ENCODE assay signal across 1 cellular context in the genomic region with DNA sequence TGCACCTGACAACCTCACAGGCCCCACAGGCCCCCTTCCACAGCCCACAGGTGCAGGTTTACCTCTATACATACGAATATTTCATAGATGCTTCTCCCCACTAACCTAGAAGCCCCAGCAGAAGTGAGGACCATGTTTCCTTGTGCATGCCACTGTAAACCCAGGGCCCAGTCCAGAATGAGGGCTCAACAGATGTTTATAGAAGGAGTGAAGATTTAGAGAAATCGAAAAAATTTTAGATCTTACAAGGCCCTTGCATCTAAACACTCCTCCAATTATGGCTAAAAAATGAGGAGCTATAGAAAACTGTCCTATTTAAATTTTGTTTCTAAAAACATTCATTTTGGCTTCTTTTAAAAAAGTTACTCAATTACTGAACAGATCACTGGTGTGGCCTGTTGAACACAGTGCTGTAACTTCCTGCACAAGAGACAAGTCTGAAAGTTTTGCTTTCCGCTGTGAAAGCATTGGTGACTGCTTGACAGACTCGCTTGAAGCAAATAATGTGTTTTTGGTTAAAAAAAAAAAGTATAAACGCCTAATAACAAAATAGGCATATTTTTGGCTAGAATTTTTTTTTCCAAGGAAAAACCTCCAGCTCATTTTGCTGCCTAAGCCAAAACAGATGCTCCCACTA.
TF ChIP-seq lines count a peak whose summit lies in the region.

No MANE protein-coding gene starts in this region.

TF ChIP-seq in GM12878, 131 proteins besides CTCF, POLR2A, EP300 and RAD21:
- TF ChIP-seq, protein P1, sequence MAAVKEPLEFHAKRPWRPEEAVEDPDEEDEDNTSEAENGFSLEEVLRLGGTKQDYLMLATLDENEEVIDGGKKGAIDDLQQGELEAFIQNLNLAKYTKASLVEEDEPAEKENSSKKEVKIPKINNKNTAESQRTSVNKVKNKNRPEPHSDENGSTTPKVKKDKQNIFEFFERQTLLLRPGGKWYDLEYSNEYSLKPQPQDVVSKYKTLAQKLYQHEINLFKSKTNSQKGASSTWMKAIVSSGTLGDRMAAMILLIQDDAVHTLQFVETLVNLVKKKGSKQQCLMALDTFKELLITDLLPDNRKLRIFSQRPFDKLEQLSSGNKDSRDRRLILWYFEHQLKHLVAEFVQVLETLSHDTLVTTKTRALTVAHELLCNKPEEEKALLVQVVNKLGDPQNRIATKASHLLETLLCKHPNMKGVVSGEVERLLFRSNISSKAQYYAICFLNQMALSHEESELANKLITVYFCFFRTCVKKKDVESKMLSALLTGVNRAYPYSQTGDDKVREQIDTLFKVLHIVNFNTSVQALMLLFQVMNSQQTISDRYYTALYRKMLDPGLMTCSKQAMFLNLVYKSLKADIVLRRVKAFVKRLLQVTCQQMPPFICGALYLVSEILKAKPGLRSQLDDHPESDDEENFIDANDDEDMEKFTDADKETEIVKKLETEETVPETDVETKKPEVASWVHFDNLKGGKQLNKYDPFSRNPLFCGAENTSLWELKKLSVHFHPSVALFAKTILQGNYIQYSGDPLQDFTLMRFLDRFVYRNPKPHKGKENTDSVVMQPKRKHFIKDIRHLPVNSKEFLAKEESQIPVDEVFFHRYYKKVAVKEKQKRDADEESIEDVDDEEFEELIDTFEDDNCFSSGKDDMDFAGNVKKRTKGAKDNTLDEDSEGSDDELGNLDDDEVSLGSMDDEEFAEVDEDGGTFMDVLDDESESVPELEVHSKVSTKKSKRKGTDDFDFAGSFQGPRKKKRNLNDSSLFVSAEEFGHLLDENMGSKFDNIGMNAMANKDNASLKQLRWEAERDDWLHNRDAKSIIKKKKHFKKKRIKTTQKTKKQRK (IDR thresholded peaks at IDR 0.05; ENCODE audit: low read depth, low read length) = no peak
- TF ChIP-seq, protein P2, sequence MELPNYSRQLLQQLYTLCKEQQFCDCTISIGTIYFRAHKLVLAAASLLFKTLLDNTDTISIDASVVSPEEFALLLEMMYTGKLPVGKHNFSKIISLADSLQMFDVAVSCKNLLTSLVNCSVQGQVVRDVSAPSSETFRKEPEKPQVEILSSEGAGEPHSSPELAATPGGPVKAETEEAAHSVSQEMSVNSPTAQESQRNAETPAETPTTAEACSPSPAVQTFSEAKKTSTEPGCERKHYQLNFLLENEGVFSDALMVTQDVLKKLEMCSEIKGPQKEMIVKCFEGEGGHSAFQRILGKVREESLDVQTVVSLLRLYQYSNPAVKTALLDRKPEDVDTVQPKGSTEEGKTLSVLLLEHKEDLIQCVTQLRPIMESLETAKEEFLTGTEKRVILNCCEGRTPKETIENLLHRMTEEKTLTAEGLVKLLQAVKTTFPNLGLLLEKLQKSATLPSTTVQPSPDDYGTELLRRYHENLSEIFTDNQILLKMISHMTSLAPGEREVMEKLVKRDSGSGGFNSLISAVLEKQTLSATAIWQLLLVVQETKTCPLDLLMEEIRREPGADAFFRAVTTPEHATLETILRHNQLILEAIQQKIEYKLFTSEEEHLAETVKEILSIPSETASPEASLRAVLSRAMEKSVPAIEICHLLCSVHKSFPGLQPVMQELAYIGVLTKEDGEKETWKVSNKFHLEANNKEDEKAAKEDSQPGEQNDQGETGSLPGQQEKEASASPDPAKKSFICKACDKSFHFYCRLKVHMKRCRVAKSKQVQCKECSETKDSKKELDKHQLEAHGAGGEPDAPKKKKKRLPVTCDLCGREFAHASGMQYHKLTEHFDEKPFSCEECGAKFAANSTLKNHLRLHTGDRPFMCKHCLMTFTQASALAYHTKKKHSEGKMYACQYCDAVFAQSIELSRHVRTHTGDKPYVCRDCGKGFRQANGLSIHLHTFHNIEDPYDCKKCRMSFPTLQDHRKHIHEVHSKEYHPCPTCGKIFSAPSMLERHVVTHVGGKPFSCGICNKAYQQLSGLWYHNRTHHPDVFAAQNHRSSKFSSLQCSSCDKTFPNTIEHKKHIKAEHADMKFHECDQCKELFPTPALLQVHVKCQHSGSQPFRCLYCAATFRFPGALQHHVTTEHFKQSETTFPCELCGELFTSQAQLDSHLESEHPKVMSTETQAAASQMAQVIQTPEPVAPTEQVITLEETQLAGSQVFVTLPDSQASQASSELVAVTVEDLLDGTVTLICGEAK (IDR thresholded peaks at IDR 0.05; ENCODE audit: borderline replicate concordance) = 0 out of 2 replicates have a peak, but pooled peaks have one; percentile 16
